ENCODE assay signal across 8 cellular contexts in genomic region chr12:53287741-53288216, GRCh38. TPM values are rescaled to one million over a fixed set of nuclear protein-coding genes. Genes with fewer than 3 reads are reported as not detected.
DNase-seq lines count a peak whose midpoint lies in the region; ATAC-seq and TF ChIP-seq lines count a peak whose summit lies in the region.

No MANE protein-coding gene starts in this region.

- peaks cover 68% of the 10 kb centered on the region for H3K36me3 Mint-ChIP-seq in dendritic cell treated with granulocyte-macrophage colony-stimulating factor and Interleukin-4, amounts not matched to agents 40 ng/mL and 50 ng/mL, for 4 days (ENCODE audit: low read depth)

- peaks cover 22% of the 10 kb centered on the region for H3K4me1 Mint-ChIP-seq in dendritic cell treated with granulocyte-macrophage colony-stimulating factor and Interleukin-4, amounts not matched to agents 40 ng/mL and 50 ng/mL, for 4 days (ENCODE audit: low read depth)

- DNase-seq in DMS 273 (lab: John Stamatoyannopoulos, UW; ENCODE audit: unreplicated experiment) = peak; percentile 64
- no peak for DNase-seq in DMS 273 treated with DMSO at 0.1 percent for 48 hours (lab: John Stamatoyannopoulos, UW)
- DNase-seq in NCI-H146 treated with DMSO at 0.1 percent for 48 hours (lab: John Stamatoyannopoulos, UW; ENCODE audit: unreplicated experiment) = peak; percentile 7
- peak; percentile 72 for DNase-seq in activated CD4-positive, alpha-beta T cell treated with anti-CD3 and anti-CD28 coated beads, Interleukin-2, amount 50 U/mL, for 1 hour
- peak; percentile 46 to 92 for DNase-seq in lower leg skin (ENCODE audit: low spot score in 2 of 2)
- peak; percentile 33 to 62 for DNase-seq in stimulated activated CD8-positive, alpha-beta memory T cell treated with anti-CD3 and anti-CD28 coated beads, Interleukin-15, amount 100 ng/mL, for 4 hours (ENCODE audit: low read depth in 2 of 2)

- peak overlapping the region; percentile 67 for H3K27ac Mint-ChIP-seq in dendritic cell treated with granulocyte-macrophage colony-stimulating factor and Interleukin-4, amounts not matched to agents 40 ng/mL and 50 ng/mL, for 4 days

- 75 to 79% methylated on average over 11 of the region's 11 CpGs for WGBS in lower leg skin, 2 donors

- no peak overlapping the region for H3K4me3 Mint-ChIP-seq in dendritic cell treated with granulocyte-macrophage colony-stimulating factor and Interleukin-4, amounts not matched to agents 40 ng/mL and 50 ng/mL, for 4 days

- no peaks in the 10 kb centered on the region for H3K9me3 Mint-ChIP-seq in dendritic cell treated with granulocyte-macrophage colony-stimulating factor and Interleukin-4, amounts not matched to agents 40 ng/mL and 50 ng/mL, for 4 days

- TF ChIP-seq POLR2A in lower leg skin (IDR thresholded peaks at IDR 0.05) = no peak

- TF ChIP-seq CTCF in lower leg skin (IDR thresholded peaks at IDR 0.05) = peak in 1 of 3 donors; percentile 23

- H3K27me3 Mint-ChIP-seq in dendritic cell treated with granulocyte-macrophage colony-stimulating factor and Interleukin-4, amounts not matched to agents 40 ng/mL and 50 ng/mL, for 4 days = no peaks in the 10 kb centered on the region

- no peak overlapping the region for H3K4me3 ChIP-seq in lower leg skin (ENCODE audit: low read depth, poor library complexity, severe bottlenecking)

- ATAC-seq in GM19455 (IDR thresholded peaks at IDR 0.05; ENCODE audit: unreplicated experiment) = no peak

- intact Hi-C loops in dendritic cell treated with granulocyte-macrophage colony-stimulating factor and Interleukin-4, amounts not matched to agents 40 ng/mL and 50 ng/mL, for 4 days (cut with micrococcal nuclease) = loop anchor here (1.0 kb wide), 1 partner anchor 74 kb away; no protein-coding TSS in a partner anchor
- intact Hi-C loops in lower leg skin (cut with DNase I; ENCODE audit: low total_unique reads) = no loop called here

RNA-seq across cellular contexts. Expression of gene PFDN5, which starts 7.6 kb away (rescaled TPM):
- total RNA-seq in lower leg skin = 100 to 1,000 TPM; 522 to 562 (median 543) TPM

RNA-seq across cellular contexts. Expression of gene MYG1, which starts 11.7 kb away (rescaled TPM):
- total RNA-seq in lower leg skin = 10 to 100 TPM; 39.2 to 53.5 (median 46.8) TPM

RNA-seq across cellular contexts. Expression of gene ESPL1, which starts 19.7 kb away (rescaled TPM):
- 10 to 100 TPM in 1 of 4 donors, 1 to 10 TPM in 3; 4.7 to 13.6 (median 5.8) TPM for total RNA-seq in lower leg skin

RNA-seq across cellular contexts. Expression of gene AAAS, which starts 33.6 kb away (rescaled TPM):
- total RNA-seq in lower leg skin = 10 to 100 TPM; 41.4 to 47.1 (median 44.8) TPM

RNA-seq across cellular contexts. Expression of gene SP7, which starts 48.4 kb away (rescaled TPM):
- not detected for total RNA-seq in lower leg skin
